Comparison of ENCODE assay signal across 22 cellular contexts in the genomic region with DNA sequence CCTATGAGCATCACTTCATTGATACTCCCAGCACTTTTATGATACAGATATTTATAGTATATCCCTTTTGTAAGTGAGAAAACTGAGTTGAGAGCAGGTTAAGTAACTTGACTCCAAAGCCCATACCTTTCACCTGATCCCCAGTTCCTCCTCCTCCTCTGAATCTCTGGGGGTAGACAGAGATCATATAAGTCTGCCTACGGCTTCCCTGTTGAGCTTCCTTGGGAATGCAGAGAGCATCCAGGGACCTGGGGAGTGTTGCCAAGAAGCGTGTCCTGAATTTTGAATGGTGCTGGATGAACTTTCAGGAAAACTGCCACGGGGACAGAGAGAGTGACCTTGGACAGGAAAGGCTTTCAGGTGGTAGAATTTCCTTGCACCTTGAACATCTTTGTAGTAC.
"Had no signal": no experiment of that assay in that cellular context is flagged by ENCODE, and none has a peak within 500 bp of the region (broad histone marks: within the 10 kb centered on the region; RNA-seq: fewer than 3 reads in every experiment).

No MANE protein-coding gene starts in this region.

- ATAC-seq: activated naive CD4-positive, alpha-beta T cell treated with anti-CD3 and anti-CD28 coated beads, Interleukin-2, amount 50 U/mL, for 72 hours; activated T-cell treated with anti-CD3 and anti-CD28 coated beads, Interleukin-2, amount 50 U/mL, for 72 hours; gastroesophageal sphincter; T-helper 17 cell had no signal

- DNase-seq: activated CD4-positive, alpha-beta memory T cell treated with anti-CD3 and anti-CD28 coated beads, Interleukin-2, amount 10 ng/mL, durations not matched to agents 7 days and 5 days; activated CD4-positive, alpha-beta T cell treated with anti-CD3 and anti-CD28 coated beads for 1 hour; activated CD4-positive, alpha-beta T cell treated with anti-CD3 and anti-CD28 coated beads for 4 hours; activated CD4-positive, alpha-beta T cell treated with anti-CD3 and anti-CD28 coated beads, Interleukin-2, amount 10 ng/mL, durations not matched to agents 7 days and 5 days; activated CD4-positive, alpha-beta T cell treated with anti-CD3 and anti-CD28 coated beads, Interleukin-2, amount 50 U/mL, for 4 hours; activated CD8-positive, alpha-beta memory T cell treated with anti-CD3 and anti-CD28 coated beads, Interleukin-2, amount 50 U/mL, for 48 hours; activated gamma-delta T cell; activated naive CD4-positive, alpha-beta T cell; activated naive CD4-positive, alpha-beta T cell treated with anti-CD3 and anti-CD28 coated beads, Interleukin-2, amount 10 ng/mL, durations not matched to agents 7 days and 5 days; activated naive CD8-positive, alpha-beta T cell treated with anti-CD3 and anti-CD28 coated beads, Interleukin-2, amount 10 ng/mL, durations not matched to agents 7 days and 5 days; activated T-cell treated with anti-CD3 and anti-CD28 coated beads for 4 hours; activated T-cell treated with anti-CD3 and anti-CD28 coated beads, Interleukin-2, amount 50 U/mL, for 24 hours; activated T-cell treated with anti-CD3 and anti-CD28 coated beads, Interleukin-2, amount 50 U/mL, for 72 hours; central memory CD4-positive, alpha-beta T cell; dermis blood vessel endothelial cell; effector CD8-positive, alpha-beta T cell; esophagus squamous epithelium; foreskin melanocyte; T-helper 1 cell; T-helper 17 cell had no signal
